In genomic region chr16:64437706-64438329, GRCh38 we compare ENCODE assay signal across 17 cellular contexts.
DNase-seq lines count a peak whose midpoint lies in the region; ATAC-seq and TF ChIP-seq lines count a peak whose summit lies in the region.
"Had no signal": no experiment of that assay in that cellular context is flagged by ENCODE, and none has a peak within 500 bp of the region (broad histone marks: within the 10 kb centered on the region; RNA-seq: fewer than 3 reads in every experiment).

No MANE protein-coding gene starts in this region.

- H3K27me3 Mint-ChIP-seq in GM23338 (ENCODE audit: insufficient read depth, low read depth, poor library complexity): no peaks in the 10 kb centered on the region
- no peaks in the 10 kb centered on the region; the same call in 1 of the 2 replicates for H3K27me3 Mint-ChIP-seq in WTC11 (ENCODE audit: low read depth)

- H3K4me1 ChIP-seq in GM23338 (ENCODE audit: insufficient read depth): no peaks in the 10 kb centered on the region
- H3K4me1 ChIP-seq in MM.1S (ENCODE audit: low read length): no peaks in the 10 kb centered on the region
- no peaks in the 10 kb centered on the region for H3K4me1 ChIP-seq in mesenchymal stem cell (ENCODE audit: control insufficient read depth, insufficient read depth, low read depth, low read length)
- H3K4me1 ChIP-seq in tibial nerve: peaks cover 0 to 11% (median 1%) of the 10 kb centered on the region in 4 donors

- H2AFZ ChIP-seq in GM23338: peak overlapping the region; percentile 82; the same call in 1 of the 2 replicates
- 0 out of 2 replicates have a peak overlapping the region, but pooled peaks have one; percentile 0 for H2AFZ ChIP-seq in MM.1S (ENCODE audit: low read length)
- H2AFZ ChIP-seq in mesenchymal stem cell (ENCODE audit: low read depth, low read length): no peak overlapping the region
- H2AFZ ChIP-seq: GM23248 had no signal

- H3K18ac ChIP-seq in mesenchymal stem cell (ENCODE audit: low read depth in 1 of 2, low read length in 2 of 2): peak overlapping the region; percentile 84 to 92

- peak overlapping the region; percentile 22 to 81 for H3K4ac ChIP-seq in mesenchymal stem cell (ENCODE audit: low read depth in 1 of 2, low read length in 2 of 2)

- H3K14ac ChIP-seq in mesenchymal stem cell (ENCODE audit: low read length in 2 of 2): no peak overlapping the region

- H2BK15ac ChIP-seq in mesenchymal stem cell (ENCODE audit: low read depth, poor library complexity, severe bottlenecking): peak overlapping the region; percentile 89

- no peak for ATAC-seq in GM23338
- ATAC-seq in WTC11: peak; percentile 51
- ATAC-seq in GM19324 (IDR thresholded peaks at IDR 0.05; ENCODE audit: low FRiP score, unreplicated experiment): no peak
- no peak for ATAC-seq in HG03095 (IDR thresholded peaks at IDR 0.05; ENCODE audit: unreplicated experiment)
- ATAC-seq: activated CD8-positive, alpha-beta T cell treated with anti-CD3 and anti-CD28 coated beads, Interleukin-2, amount 10 ng/mL, durations not matched to agents 7 days and 5 days; gastrocnemius medialis had no signal

- H3K27ac ChIP-seq in GM23338 (ENCODE audit: low read depth) (no peak overlapping the region), MM.1S (ENCODE audit: low read length) (peak overlapping the region; percentile 23; the same call in 1 of the 2 replicates), mesenchymal stem cell (ENCODE audit: low read length, poor library complexity, severe bottlenecking) (no peak overlapping the region), tibial nerve (no peak overlapping the region)
- H3K27ac ChIP-seq: gastrocnemius medialis, GM23248, thoracic aorta had no signal

- peak overlapping the region; percentile 95 for H2AK5ac ChIP-seq in mesenchymal stem cell (ENCODE audit: low read length, severe bottlenecking)

- peak overlapping the region; percentile 76 for H3K27ac Mint-ChIP-seq in GM23338
- H3K27ac Mint-ChIP-seq in WTC11: peak overlapping the region; percentile 55
- H3K27ac Mint-ChIP-seq: activated CD8-positive, alpha-beta T cell treated with anti-CD3 and anti-CD28 coated beads, Interleukin-2, amount 10 ng/mL, durations not matched to agents 7 days and 5 days; activated T-helper 1 cell treated with anti-CD3 and anti-CD28 coated beads, Interleukin-12 subunit alpha, Interleukin-12 subunit beta, Interleukin-2, Interleukin-4 antibody, amounts not matched to agents 30 ng/mL and 10 ng/mL and 1 ng/mL, durations not matched to agents 14 hours and 24 hours and 36 hours had no signal

- POLR2A ChIA-PET in WTC11 (lab: Charles Lee): no interaction called here

- no peaks in the 10 kb centered on the region for H3K79me1 ChIP-seq in mesenchymal stem cell (replicated peaks; ENCODE audit: low read length, poor library complexity, severe bottlenecking)

- H3K9me3 ChIP-seq in MM.1S (replicated peaks; ENCODE audit: insufficient read depth, low read length) (no peaks in the 10 kb centered on the region), mesenchymal stem cell (ENCODE audit: control insufficient read depth, low read length) (peaks cover 19% of the 10 kb centered on the region), tibial nerve (peaks cover 0 to 5% (median 2%) of the 10 kb centered on the region in 4 donors)
- H3K9me3 ChIP-seq: gastrocnemius medialis had no signal

- H3K4me1 Mint-ChIP-seq in GM23338 (peaks cover 6% of the 10 kb centered on the region; the same call in 2 of the 3 replicates), WTC11 (peaks cover 16% of the 10 kb centered on the region)

- H3K79me2 ChIP-seq in GM23338 (replicated peaks; ENCODE audit: insufficient read depth) (no peaks in the 10 kb centered on the region), MM.1S (ENCODE audit: low read length) (no peaks in the 10 kb centered on the region)

- no peak overlapping the region for H2BK5ac ChIP-seq in mesenchymal stem cell (ENCODE audit: low read depth, low read length, poor library complexity, severe bottlenecking)

- 12% methylated on average over 8 of the region's 9 CpGs for WGBS in mesenchymal stem cell
- 71 to 74% methylated on average over 9 of the region's 9 CpGs for WGBS in tibial nerve, 2 donors

- H3K9me2 ChIP-seq in GM23338 (ENCODE audit: insufficient read depth) (0 out of 2 replicates have a peak, but pooled peaks cover 4% of the 10 kb centered on the region), MM.1S (replicated peaks; ENCODE audit: insufficient read depth, low read length) (no peaks in the 10 kb centered on the region)

- DNase-seq in GM23338 (ENCODE audit: low spot score) (no peak), MM.1S (peak; percentile 68), WTC11 (ENCODE audit: low spot score) (no peak), mesenchymal stem cell (peak; percentile 75), tibial nerve (ENCODE audit: low spot score in 2 of 2) (no peak), DMS153 (lab: John Stamatoyannopoulos, UW) (no peak)
- DNase-seq: activated CD8-positive, alpha-beta T cell treated with anti-CD3 and anti-CD28 coated beads, Interleukin-2, amount 10 ng/mL, durations not matched to agents 7 days and 5 days; DMS79 treated with DMSO at 0.1 percent for 48 hours; gastrocnemius medialis; GM23248; midbrain; nucleus accumbens; stimulated activated CD4-positive, alpha-beta T cell treated with anti-CD3 and anti-CD28 coated beads, Interleukin-4, amount 100 ng/mL, for 1 hour had no signal

- CTCF ChIA-PET in WTC11 (lab: Charles Lee): no interaction called here

- H3K9ac ChIP-seq in MM.1S (ENCODE audit: low read length) (no peak overlapping the region), mesenchymal stem cell (ENCODE audit: low read length) (no peak overlapping the region)
- H3K9ac ChIP-seq: GM23248 had no signal

- H4K8ac ChIP-seq in mesenchymal stem cell (ENCODE audit: low read length): peak overlapping the region; percentile 69

- no peak overlapping the region for H3K4me3 Mint-ChIP-seq in GM23338
- no peak overlapping the region for H3K4me3 Mint-ChIP-seq in WTC11
- H3K4me3 Mint-ChIP-seq: activated CD8-positive, alpha-beta T cell treated with anti-CD3 and anti-CD28 coated beads, Interleukin-2, amount 10 ng/mL, durations not matched to agents 7 days and 5 days; activated T-helper 1 cell treated with anti-CD3 and anti-CD28 coated beads, Interleukin-12 subunit alpha, Interleukin-12 subunit beta, Interleukin-2, Interleukin-4 antibody, amounts not matched to agents 30 ng/mL and 10 ng/mL and 1 ng/mL, durations not matched to agents 14 hours and 24 hours and 36 hours had no signal

- no peaks in the 10 kb centered on the region for H4K20me1 ChIP-seq in GM23338 (replicated peaks; ENCODE audit: insufficient read depth)
- H4K20me1 ChIP-seq in MM.1S (ENCODE audit: insufficient read depth, low read length): no peaks in the 10 kb centered on the region

- H3K27me3 ChIP-seq in GM23338 (ENCODE audit: insufficient read depth): no peaks in the 10 kb centered on the region
- H3K27me3 ChIP-seq in MM.1S (replicated peaks; ENCODE audit: insufficient read depth, low read length): no peaks in the 10 kb centered on the region
- H3K27me3 ChIP-seq in mesenchymal stem cell (ENCODE audit: control insufficient read depth in 1 of 2, insufficient read depth in 1 of 2, low read length in 2 of 2): no peaks in the 10 kb centered on the region
- no peaks in the 10 kb centered on the region for H3K27me3 ChIP-seq in tibial nerve
- H3K27me3 ChIP-seq: gastrocnemius medialis had no signal

- H3K36me3 ChIP-seq in GM23338 (ENCODE audit: insufficient read depth) (no peaks in the 10 kb centered on the region), MM.1S (replicated peaks; ENCODE audit: insufficient read depth, low read length) (no peaks in the 10 kb centered on the region), mesenchymal stem cell (ENCODE audit: control insufficient read depth in 1 of 2, insufficient read depth in 2 of 2, low read depth in 1 of 2, low read length in 2 of 2) (no peaks in the 10 kb centered on the region), tibial nerve (no peaks in the 10 kb centered on the region)
- H3K36me3 ChIP-seq: gastrocnemius medialis, thoracic aorta had no signal

- H3K4me3 ChIP-seq in GM23338 (no peak overlapping the region), MM.1S (ENCODE audit: low read length) (peak overlapping the region; percentile 10; the same call in 1 of the 2 replicates), mesenchymal stem cell (ENCODE audit: insufficient read depth in 1 of 2, low read depth in 1 of 2, low read length in 2 of 2) (no peak overlapping the region), tibial nerve (no peak overlapping the region)
- H3K4me3 ChIP-seq: gastrocnemius medialis, GM23248, thoracic aorta had no signal

- peak overlapping the region in 1 of 2 experiments; percentile 79 for H2BK12ac ChIP-seq in mesenchymal stem cell (ENCODE audit: low read length in 2 of 2)

- H2BK120ac ChIP-seq in mesenchymal stem cell (ENCODE audit: low read depth, low read length): peak overlapping the region; percentile 77

- H3F3A ChIP-seq in GM23338 (replicated peaks; ENCODE audit: low read depth): no peaks in the 10 kb centered on the region
- no peaks in the 10 kb centered on the region for H3F3A ChIP-seq in MM.1S (ENCODE audit: insufficient read depth, low read length)

- no peak overlapping the region for H3K23ac ChIP-seq in mesenchymal stem cell (ENCODE audit: low read length in 2 of 2)

- TF ChIP-seq EP300 in tibial nerve (IDR thresholded peaks at IDR 0.05): no peak

- peak overlapping the region; percentile 83 for H4K91ac ChIP-seq in mesenchymal stem cell (ENCODE audit: low read length)

- H3K4me2 ChIP-seq in GM23338 (no peak overlapping the region), MM.1S (ENCODE audit: low read depth, low read length) (peak overlapping the region; percentile 23; the same call in 1 of the 2 replicates), mesenchymal stem cell (ENCODE audit: low read length, poor library complexity, severe bottlenecking) (no peak overlapping the region)

- TF ChIP-seq CTCF in GM23338 (conservative IDR thresholded peaks at IDR 0.05; ENCODE audit: low read depth in 2 of 2) (no peak), MM.1S (IDR thresholded peaks at IDR 0.05; ENCODE audit: low read length) (no peak), WTC11 (IDR thresholded peaks at IDR 0.05) (no peak), tibial nerve (IDR thresholded peaks at IDR 0.05) (no peak)

- TF ChIP-seq POLR2A in tibial nerve (IDR thresholded peaks at IDR 0.05): no peak

- H3K36me3 Mint-ChIP-seq in GM23338 (ENCODE audit: low read depth) (peaks cover 5% of the 10 kb centered on the region; the same call in 2 of the 3 replicates), WTC11 (peaks cover 14% of the 10 kb centered on the region)

- H3K9me3 Mint-ChIP-seq in GM23338: peaks cover 12% of the 10 kb centered on the region; the same call in 2 of the 3 replicates
- peaks cover 15% of the 10 kb centered on the region for H3K9me3 Mint-ChIP-seq in WTC11

TF ChIP-seq in WTC11, 78 proteins besides CTCF, POLR2A, EP300 and RAD21:
- TF ChIP-seq SMAD4 (CRISPR knock-in tag; IDR thresholded peaks at IDR 0.05) (no peak), ZNF138 (CRISPR knock-in tag; conservative IDR thresholded peaks at IDR 0.05) (no peak)
TF ChIP-seq in WTC11: peak in this region for 0.

Comparison
In these comparisons a context has a peak if more than half of its experiments do, and no peak if none do; other contexts are left out.
1. DNase-seq: peak in MM.1S (single experiment) and mesenchymal stem cell (single experiment); none in GM23338 (single experiment), WTC11 (single experiment), tibial nerve (0 of 2) and DMS153 (single experiment).